In the genomic region with DNA sequence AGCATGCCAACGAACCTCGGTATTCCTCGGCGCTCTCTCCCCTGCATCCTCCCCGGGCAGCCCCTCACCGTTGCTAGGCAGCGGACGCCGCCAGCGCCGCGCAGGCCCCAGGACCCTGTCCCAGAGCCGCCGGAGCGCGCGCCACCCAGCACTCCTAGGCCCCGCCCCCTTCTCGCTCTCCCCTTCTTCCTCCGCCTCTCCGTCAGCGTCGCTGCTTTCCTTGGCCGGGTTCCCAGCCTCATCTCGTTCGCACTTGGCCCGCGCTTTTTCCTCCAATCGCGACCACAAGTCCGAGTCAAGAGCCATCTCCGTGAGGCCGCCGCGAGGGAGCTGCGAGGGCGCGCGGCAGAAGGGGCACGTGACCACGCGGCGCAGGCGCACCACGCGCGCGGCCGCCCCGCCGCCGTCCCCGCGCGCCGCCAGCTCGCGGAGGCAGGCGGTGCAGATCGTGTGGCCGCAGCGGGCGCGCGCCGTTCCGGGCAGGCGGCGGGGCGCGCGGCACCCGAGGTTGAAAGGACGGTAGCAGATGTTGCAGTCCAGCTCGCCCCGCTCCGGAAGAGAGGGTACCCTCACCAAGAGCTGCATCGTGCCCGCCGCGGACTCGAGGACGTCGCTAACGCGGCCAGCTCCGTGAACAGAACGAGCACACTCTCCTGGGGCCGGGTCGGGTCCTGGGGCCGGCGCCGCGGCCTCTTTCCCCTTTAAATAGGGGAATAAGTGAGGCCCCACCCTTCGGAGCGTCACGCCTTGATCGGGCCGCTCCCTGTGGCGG, we compare ENCODE assay signal across 8 cellular contexts. TPM values are rescaled to one million over a fixed set of nuclear protein-coding genes. Genes with fewer than 3 reads are reported as not detected.
DNase-seq lines count a peak whose midpoint lies in the region; ATAC-seq, FAIRE-seq and TF ChIP-seq lines count a peak whose summit lies in the region.

Gene RNF227, minus strand, starts transcription at position 679 of the 772 bp plus-strand sequence. Its CDS starts 94 bp downstream, at position 585.

- H3K36me3 Mint-ChIP-seq in activated naive CD8-positive, alpha-beta T cell treated with anti-CD3 and anti-CD28 coated beads, Interleukin-2, amount 10 ng/mL, durations not matched to agents 7 days and 5 days: peaks cover 5% of the 10 kb centered on the region

- peak within 1 kb of the TSS; percentile 92 for H3K4me3 Mint-ChIP-seq in activated naive CD8-positive, alpha-beta T cell treated with anti-CD3 and anti-CD28 coated beads, Interleukin-2, amount 10 ng/mL, durations not matched to agents 7 days and 5 days

- ATAC-seq in HG02610 (IDR thresholded peaks at IDR 0.05; ENCODE audit: unreplicated experiment) (peak; percentile 68), Right ventricle myocardium inferior (peak; percentile 91), pancreas (peak; percentile 85 to 92 (median 88))
- ATAC-seq in activated naive CD8-positive, alpha-beta T cell treated with anti-CD3 and anti-CD28 coated beads, Interleukin-2, amount 10 ng/mL, durations not matched to agents 7 days and 5 days (ENCODE audit: low read depth): peak; percentile 81

- peaks cover 25% of the 10 kb centered on the region for H3K4me1 Mint-ChIP-seq in activated naive CD8-positive, alpha-beta T cell treated with anti-CD3 and anti-CD28 coated beads, Interleukin-2, amount 10 ng/mL, durations not matched to agents 7 days and 5 days

- H3K4me3 ChIP-seq in pancreas (peak within 1 kb of the TSS; percentile 26 to 59 (median 48)), thyroid gland (replicated peaks in 1 of 3) (peak within 1 kb of the TSS in 2 of 3 donors; percentile 47 to 50)

- WGBS in pancreas, 2 donors: 0 to 1% methylated on average over 74 to 100 of the region's 100 CpGs
- WGBS in thyroid gland, 2 donors: 1 to 2% methylated on average over 29 to 74 of the region's 100 CpGs

- H3K4me1 ChIP-seq in pancreas (peaks cover 0 to 15% (median 6%) of the 10 kb centered on the region in 3 donors), thyroid gland (peaks cover 11 to 17% of the 10 kb centered on the region in 2 donors)

- H3K36me3 ChIP-seq in pancreas: peaks cover 0 to 11% (median 1%) of the 10 kb centered on the region in 3 donors
- peaks cover 11 to 13% of the 10 kb centered on the region in 2 donors for H3K36me3 ChIP-seq in thyroid gland

- TF ChIP-seq CTCF in pancreas (IDR thresholded peaks at IDR 0.05): no peak
- peak in 1 of 6 experiments; percentile 7 for TF ChIP-seq CTCF in thyroid gland (IDR thresholded peaks at IDR 0.05)

- H3K27me3 ChIP-seq in pancreas (no peaks in the 10 kb centered on the region), thyroid gland (no peaks in the 10 kb centered on the region)

- FAIRE-seq in pancreas (lab: Jason Lieb, UNC): no peak

- TF ChIP-seq POLR2A in thyroid gland (IDR thresholded peaks at IDR 0.05): peak; percentile 6 to 81

- H3K9me3 ChIP-seq in pancreas (no peaks in the 10 kb centered on the region), thyroid gland (no peaks in the 10 kb centered on the region)

- H3K9me3 Mint-ChIP-seq in activated naive CD8-positive, alpha-beta T cell treated with anti-CD3 and anti-CD28 coated beads, Interleukin-2, amount 10 ng/mL, durations not matched to agents 7 days and 5 days: no peaks in the 10 kb centered on the region

- H3K27me3 Mint-ChIP-seq in activated naive CD8-positive, alpha-beta T cell treated with anti-CD3 and anti-CD28 coated beads, Interleukin-2, amount 10 ng/mL, durations not matched to agents 7 days and 5 days: no peaks in the 10 kb centered on the region

- peak; percentile 73 for DNase-seq in GF-D8 (lab: John Stamatoyannopoulos, UW)
- peak; percentile 99 for DNase-seq in NCI-H1105 treated with DMSO at 0.1 percent for 48 hours (lab: John Stamatoyannopoulos, UW)
- DNase-seq in SKM-1 treated with dmso at 0.1 percent for 144 hours (lab: John Stamatoyannopoulos, UW; ENCODE audit: unreplicated experiment): peak; percentile 63
- peak; percentile 90 for DNase-seq in activated naive CD8-positive, alpha-beta T cell treated with anti-CD3 and anti-CD28 coated beads, Interleukin-2, amount 10 ng/mL, durations not matched to agents 7 days and 5 days
- DNase-seq in Right ventricle myocardium inferior (ENCODE audit: missing footprints): peak; percentile 96
- DNase-seq in pancreas: peak; percentile 85 to 95 (median 88)
- DNase-seq in thyroid gland: peak; percentile 97

- POLR2A ChIA-PET in activated naive CD8-positive, alpha-beta T cell treated with anti-CD3 and anti-CD28 coated beads, Interleukin-2, amount 10 ng/mL, durations not matched to agents 7 days and 5 days (lab: Charles Lee): interaction anchor here (0.7 to 6.4 kb wide), 12 partner anchors 10 to 373 kb away, joined by 3 to 51 read pairs (median 4); partner anchors contain the start of genes CNTROB, CTC1, KCNAB3 and NAA38

- H3K27ac ChIP-seq in pancreas (peak within 1 kb of the TSS; percentile 74 to 93 (median 81)), thyroid gland (peak within 1 kb of the TSS; percentile 94 to 96 (median 96))

- peak within 1 kb of the TSS; percentile 91 for H3K27ac Mint-ChIP-seq in activated naive CD8-positive, alpha-beta T cell treated with anti-CD3 and anti-CD28 coated beads, Interleukin-2, amount 10 ng/mL, durations not matched to agents 7 days and 5 days

- intact Hi-C loops in Right ventricle myocardium inferior (cut with DNase I) (loop anchor here (2.0 kb wide), 1 partner anchor 27 kb away; the partner anchor contains the start of gene CHD3), pancreas (cut with DNase I) (no loop called here), thyroid gland (cut with DNase I) (no loop called here)

RNA-seq across cellular contexts. Expression of gene RNF227, which starts in this region (rescaled TPM):
- 1 to 10 TPM; 4.5 to 5.5 TPM for total RNA-seq in activated naive CD8-positive, alpha-beta T cell treated with anti-CD3 and anti-CD28 coated beads, Interleukin-2, amount 10 ng/mL, durations not matched to agents 7 days and 5 days
- total RNA-seq in Right ventricle myocardium inferior (0.70 TPM), pancreas (1 to 10 TPM; 1.2 to 2.8 (median 2.0) TPM), thyroid gland (1 to 10 TPM; 1.1 to 4.3 (median 2.2) TPM)
- 1 to 10 TPM; 1.6 to 3.0 TPM for polyA plus RNA-seq in pancreas

Comparison
In these comparisons a context has a peak if more than half of its experiments do, and no peak if none do; other contexts are left out.
1. Peak in every context shown above with its lines: DNase-seq, ATAC-seq, H3K4me3 ChIP-seq and H3K27ac ChIP-seq.
2. Peak in DNase-seq and ATAC-seq in Right ventricle myocardium inferior; RNA of the gene not detected or under 1 TPM.